10 cellular contexts compared by ENCODE assay signal in the genomic region with DNA sequence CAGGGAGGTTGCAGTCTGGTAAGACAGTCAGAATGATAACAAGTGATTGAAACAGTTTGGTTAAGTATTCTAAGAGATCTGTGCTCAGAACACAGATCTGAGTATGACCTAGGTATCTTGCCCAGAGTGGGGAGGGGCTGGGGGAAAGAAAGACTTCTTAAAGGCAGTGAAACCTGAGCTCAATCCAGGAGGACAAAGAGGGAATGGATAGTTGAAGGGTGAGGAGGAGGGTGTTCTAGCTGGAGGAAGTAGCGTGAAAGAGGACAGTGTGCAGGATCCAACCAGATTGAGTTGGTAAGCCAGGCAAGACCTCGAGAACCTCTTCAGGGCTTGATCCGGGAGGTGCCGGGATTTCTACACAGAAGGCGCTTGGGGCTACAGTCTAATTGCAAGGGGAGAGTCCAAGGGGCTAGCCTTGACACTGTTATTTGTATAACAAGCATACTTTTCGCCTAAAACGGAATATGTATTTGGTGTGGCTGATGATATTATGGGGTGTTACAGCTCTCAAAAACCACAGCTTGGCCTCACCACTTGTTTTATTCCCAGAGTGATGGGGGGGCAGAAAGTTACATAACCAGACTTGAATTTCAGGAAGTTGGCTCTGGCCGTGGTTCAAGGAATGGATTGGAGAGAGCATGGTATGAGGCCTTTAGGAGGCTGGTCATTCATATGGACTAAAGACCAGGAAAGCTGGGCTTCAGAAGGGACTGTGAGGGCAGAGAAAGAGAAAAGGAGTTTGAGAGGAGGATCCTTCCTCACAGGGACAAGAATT. TPM values are rescaled to one million over a fixed set of nuclear protein-coding genes. Genes with fewer than 3 reads are reported as not detected.
DNase-seq lines count a peak whose midpoint lies in the region; ATAC-seq, FAIRE-seq and TF ChIP-seq lines count a peak whose summit lies in the region.
"Had no signal": no experiment of that assay in that cellular context is flagged by ENCODE, and none has a peak within 500 bp of the region (broad histone marks: within the 10 kb centered on the region; RNA-seq: fewer than 3 reads in every experiment).

No MANE protein-coding gene starts in this region.

- DNase-seq in GM12892 (ENCODE audit: insufficient read length) (no peak), OCI-LY7 (ENCODE audit: low spot score) (no peak), esophagus squamous epithelium (lab: John Stamatoyannopoulos, UW) (no peak), osteoblast (ENCODE audit: insufficient read length, low spot score, missing footprints) (no peak), glomerular visceral epithelial cell (ENCODE audit: extremely low spot score) (no peak), RKO (ENCODE audit: low spot score) (no peak), kidney glomerular epithelial cell (lab: John Stamatoyannopoulos, UW) (no peak)
- DNase-seq: hypothalamus, NCI-H146 had no signal

- BruUV-seq in OCI-LY7 (replicated peaks; lab: Mats Ljungman, UMichigan), result no TSS peak

- no peaks in the 10 kb centered on the region for H3K9me3 ChIP-seq in OCI-LY7 (ENCODE audit: low read length)
- no peaks in the 10 kb centered on the region for H3K9me3 ChIP-seq in esophagus squamous epithelium
- H3K9me3 ChIP-seq in osteoblast (ENCODE audit: low read depth, low read length), result no peaks in the 10 kb centered on the region

- POLR2A ChIA-PET in OCI-LY7 (lab: Charles Lee), result interaction anchor here (1.1 to 2.8 kb wide), 7 partner anchors 8 to 48 kb away, joined by 3 to 19 read pairs (median 6); partner anchors contain the start of gene RCSD1

- H3K4me2 ChIP-seq in OCI-LY7 (ENCODE audit: low read length) (peak overlapping the region; percentile 59), osteoblast (ENCODE audit: insufficient read depth, low read length) (peak overlapping the region; percentile 23)

- H3K27me3 ChIP-seq in esophagus squamous epithelium, result no peaks in the 10 kb centered on the region
- H3K27me3 ChIP-seq in osteoblast (ENCODE audit: insufficient read depth, low read length), result no peaks in the 10 kb centered on the region

- ATAC-seq in HG02678 (IDR thresholded peaks at IDR 0.05; ENCODE audit: unreplicated experiment), result no peak

- intact Hi-C loops in OCI-LY7 (cut with micrococcal nuclease; ENCODE audit: unreplicated experiment), result no loop called here
- intact Hi-C loops in esophagus squamous epithelium (cut with DNase I), result no loop called here

- H3K79me2 ChIP-seq in OCI-LY7 (ENCODE audit: insufficient read depth, low read depth, low read length), result peaks cover 98% of the 10 kb centered on the region
- no peaks in the 10 kb centered on the region for H3K79me2 ChIP-seq in osteoblast (ENCODE audit: insufficient read depth, low read length)

- 62 to 65% methylated on average over 8 of the region's 8 CpGs for WGBS in esophagus squamous epithelium, 2 donors

- TF ChIP-seq CTCF in OCI-LY7 (conservative IDR thresholded peaks at IDR 0.05; ENCODE audit: low read length) (no peak), esophagus squamous epithelium (IDR thresholded peaks at IDR 0.05) (no peak), osteoblast (IDR thresholded peaks at IDR 0.05; ENCODE audit: extremely low read depth, low read depth, low read length) (no peak)

- CTCF ChIA-PET in OCI-LY7 (lab: Charles Lee; ENCODE audit: unreplicated experiment), result interaction anchor here (1.0 to 1.4 kb wide), 2 partner anchors 11 to 13 kb away, joined by 3 to 4 read pairs; no protein-coding TSS in a partner anchor

- FAIRE-seq in GM12892 (lab: Jason Lieb, UNC), result peak; percentile 69

- TF ChIP-seq POLR2A in GM12892 (IDR thresholded peaks at IDR 0.05; ENCODE audit: low read depth, low read length) (no peak), esophagus squamous epithelium (IDR thresholded peaks at IDR 0.05) (no peak)

- peak overlapping the region; percentile 64 for H3K27ac ChIP-seq in OCI-LY7 (ENCODE audit: low read depth, low read length, poor library complexity, severe bottlenecking)
- peak overlapping the region in 3 of 4 donors; percentile 3 to 51 (median 14) for H3K27ac ChIP-seq in esophagus squamous epithelium
- H3K27ac ChIP-seq in osteoblast (ENCODE audit: low read depth, low read length), result no peak overlapping the region

- H2AFZ ChIP-seq in OCI-LY7 (ENCODE audit: low read length), result no peak overlapping the region
- H2AFZ ChIP-seq in osteoblast (ENCODE audit: low read length), result peak overlapping the region; percentile 59

- H3K36me3 ChIP-seq in OCI-LY7 (ENCODE audit: insufficient read depth, low read length) (peaks cover 73% of the 10 kb centered on the region), esophagus squamous epithelium (no peaks in the 10 kb centered on the region), osteoblast (ENCODE audit: insufficient read depth, low read length) (no peaks in the 10 kb centered on the region)

- peaks cover 65% of the 10 kb centered on the region for H3K4me1 ChIP-seq in OCI-LY7 (ENCODE audit: insufficient read depth, low read length, poor library complexity, severe bottlenecking)
- peaks cover 9 to 84% (median 33%) of the 10 kb centered on the region in 3 donors for H3K4me1 ChIP-seq in esophagus squamous epithelium
- H3K4me1 ChIP-seq in osteoblast (ENCODE audit: insufficient read depth, low read length), result peaks cover 8% of the 10 kb centered on the region

- no peaks in the 10 kb centered on the region for H3K9me2 ChIP-seq in OCI-LY7 (ENCODE audit: insufficient read depth, low read length)

- H3K4me3 ChIP-seq in OCI-LY7 (ENCODE audit: low read depth, low read length, poor library complexity, severe bottlenecking) (peak overlapping the region; percentile 12), esophagus squamous epithelium (no peak overlapping the region), osteoblast (ENCODE audit: insufficient read depth, low read length) (no peak overlapping the region)

- H4K20me1 ChIP-seq in OCI-LY7 (ENCODE audit: insufficient read depth, low read length), result peaks cover 31% of the 10 kb centered on the region
- no peaks in the 10 kb centered on the region for H4K20me1 ChIP-seq in osteoblast (ENCODE audit: insufficient read depth, low read length)

RNA-seq across cellular contexts. Expression of gene RCSD1, which starts 19.1 kb away (rescaled TPM):
- polyA plus RNA-seq in GM12892 (2012; ENCODE audit: missing spikeins), result 68.5 TPM
- 164 and 186 TPM in 2 replicates for total RNA-seq in OCI-LY7 (2014; rRNA removed; shearing (Covaris generic))
- total RNA-seq in OCI-LY7 (2022) (161 and 180 TPM in 2 replicates), esophagus squamous epithelium (10 to 100 TPM in 1 of 4 donors, 1 to 10 TPM in 3; 1.2 to 17.7 (median 3.4) TPM), osteoblast (under 0.01 and 0.29 TPM in 2 replicates)

Comparison
In these comparisons a context has a peak if more than half of its experiments do, and no peak if none do; other contexts are left out.
1. RNA of gene RCSD1, which starts 19.1 kb away (total RNA-seq): 161 to 186 TPM in OCI-LY7; 1.2 to 17.7 TPM in esophagus squamous epithelium and under 0.01 to 0.29 TPM in osteoblast; every median in the first group is over 4 times any median in the second.